In genomic region chr18:58846325-58846724, GRCh38 we compare ENCODE assay signal across 21 cellular contexts.
"Had no signal": no experiment of that assay in that cellular context is flagged by ENCODE, and none has a peak within 500 bp of the region (broad histone marks: within the 10 kb centered on the region; RNA-seq: fewer than 3 reads in every experiment).

No MANE protein-coding gene starts in this region.

- H3K36me3 Mint-ChIP-seq: activated naive CD4-positive, alpha-beta T cell treated with anti-CD3 and anti-CD28 coated beads, Interleukin-2, amount 50 U/mL, for 24 hours; mesothelial cell of epicardium; natural killer cell had no signal

- H2AFZ ChIP-seq: hepatocyte had no signal

- H3K9me3 ChIP-seq: neutrophil, ovary, prostate gland, right atrium auricular region, tibial artery had no signal

- H3K4me3 ChIP-seq: hepatocyte, lung, ovary, prostate gland, right atrium auricular region, tibial artery had no signal

- H3K36me3 ChIP-seq: brain microvascular endothelial cell, neutrophil, ovary, prostate gland, right atrium auricular region, tibial artery had no signal

- H3K4me1 ChIP-seq: prostate gland had no signal

- H3K4me2 ChIP-seq: hepatocyte had no signal

- H3K79me2 ChIP-seq: hepatocyte had no signal

- H3K27ac Mint-ChIP-seq: mesothelial cell of epicardium; natural killer cell; stimulated activated naive CD8-positive, alpha-beta T cell treated with anti-CD3 and anti-CD28 coated beads, Interleukin-15, amount 100 ng/mL, for 72 hours had no signal

- H3K9me3 Mint-ChIP-seq: activated naive CD4-positive, alpha-beta T cell treated with anti-CD3 and anti-CD28 coated beads, Interleukin-2, amount 50 U/mL, for 24 hours; mesothelial cell of epicardium; natural killer cell; stimulated activated naive CD8-positive, alpha-beta T cell treated with anti-CD3 and anti-CD28 coated beads, Interleukin-15, amount 100 ng/mL, for 72 hours had no signal

- H3K4me3 Mint-ChIP-seq: activated naive CD4-positive, alpha-beta T cell treated with anti-CD3 and anti-CD28 coated beads, Interleukin-2, amount 50 U/mL, for 24 hours; natural killer cell; stimulated activated naive CD8-positive, alpha-beta T cell treated with anti-CD3 and anti-CD28 coated beads, Interleukin-15, amount 100 ng/mL, for 72 hours had no signal

- DNase-seq: activated gamma-delta T cell treated with Interleukin-2 at 50 U/mL for 16 hours; activated T-cell treated with anti-CD3 and anti-CD28 coated beads, Interleukin-2, amount 50 U/mL, for 1 hour; brain microvascular endothelial cell; caudate nucleus; dermis blood vessel endothelial cell; effector CD8-positive, alpha-beta T cell; foreskin keratinocyte; natural killer cell; ovary; stimulated activated CD4-positive, alpha-beta T cell treated with anti-CD3 and anti-CD28 coated beads, Interleukin-12 subunit alpha, Interleukin-12 subunit beta, amount 100 ng/mL, for 4 hours; stimulated activated CD4-positive, alpha-beta T cell treated with anti-CD3 and anti-CD28 coated beads, Interleukin-4, amount 100 ng/mL, for 4 hours; stimulated activated naive CD8-positive, alpha-beta T cell treated with anti-CD3 and anti-CD28 coated beads, Interleukin-15, amount 100 ng/mL, for 72 hours; tibial artery had no signal

- H3K27ac ChIP-seq: brain microvascular endothelial cell, foreskin keratinocyte, hepatocyte, neutrophil, ovary, prostate gland, tibial artery, VCaP had no signal

- ATAC-seq: foreskin keratinocyte; natural killer cell; stimulated activated naive CD8-positive, alpha-beta T cell treated with anti-CD3 and anti-CD28 coated beads, Interleukin-15, amount 100 ng/mL, for 72 hours had no signal

- H3K27me3 ChIP-seq: brain microvascular endothelial cell, foreskin keratinocyte, hepatocyte, ovary, right atrium auricular region, tibial artery had no signal
